In the genomic region with DNA sequence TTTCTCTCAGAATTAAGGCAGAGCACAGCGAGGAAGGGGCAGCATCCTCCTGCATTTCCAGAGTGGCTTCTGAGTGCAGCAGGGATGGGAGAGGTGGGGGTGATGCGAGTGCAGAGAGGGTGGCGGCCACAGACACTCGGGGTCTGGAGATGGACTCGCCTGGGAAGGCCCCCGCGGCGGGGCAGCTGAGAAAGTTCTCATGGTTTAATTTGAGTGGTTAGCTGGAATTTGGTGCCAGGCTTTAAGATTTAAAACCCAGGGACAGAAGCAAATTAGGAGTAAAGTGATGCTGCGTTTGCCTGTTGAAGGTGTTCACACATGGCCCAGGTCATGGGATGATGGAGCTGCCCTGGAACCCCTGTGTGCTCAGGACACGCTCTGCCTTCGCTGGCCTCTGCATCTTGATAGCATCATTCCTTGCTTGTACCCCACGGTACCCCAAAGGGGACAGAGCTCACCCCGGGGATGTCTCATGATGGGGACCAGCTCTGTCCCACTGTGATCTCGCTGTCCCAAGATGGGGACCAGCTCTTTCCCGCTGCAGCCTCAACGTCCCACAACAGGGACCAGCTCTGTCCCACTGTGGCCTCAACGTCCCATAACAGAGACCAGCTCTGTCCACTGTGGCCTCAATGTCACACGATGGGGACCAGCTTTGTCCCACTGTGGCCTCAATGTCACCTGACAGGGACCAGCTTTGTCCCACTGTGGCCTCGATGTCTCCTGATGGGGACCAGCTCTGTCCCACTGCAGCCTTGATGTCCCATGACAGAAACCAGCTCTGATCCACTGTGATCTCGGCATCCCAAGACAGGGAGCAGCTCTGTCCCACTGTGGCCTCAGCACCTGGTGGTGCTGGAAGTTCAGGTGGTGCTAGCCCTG, we compare ENCODE assay signal across 12 cellular contexts.
"Had no signal": no experiment of that assay in that cellular context is flagged by ENCODE, and none has a peak within 500 bp of the region (broad histone marks: within the 10 kb centered on the region; RNA-seq: fewer than 3 reads in every experiment).

No MANE protein-coding gene starts in this region.

- H3K4me1 ChIP-seq: colonic mucosa, tibial nerve had no signal

- H3K4me3 ChIP-seq: colonic mucosa, tibial nerve had no signal

- H3K4me3 Mint-ChIP-seq: activated naive CD4-positive, alpha-beta T cell treated with anti-CD3 and anti-CD28 coated beads, Interleukin-2, amount 10 ng/mL, durations not matched to agents 7 days and 5 days; activated T-cell treated with anti-CD3 and anti-CD28 coated beads, Interleukin-2, amount 50 U/mL, for 4 hours; natural killer cell had no signal

- H3K27ac ChIP-seq: colonic mucosa, RWPE1, tibial nerve, VCaP had no signal

- H3K9me3 ChIP-seq: colonic mucosa, tibial nerve had no signal

- H3K27me3 ChIP-seq: colonic mucosa had no signal

- H3K36me3 Mint-ChIP-seq: activated naive CD4-positive, alpha-beta T cell treated with anti-CD3 and anti-CD28 coated beads, Interleukin-2, amount 10 ng/mL, durations not matched to agents 7 days and 5 days; natural killer cell had no signal

- DNase-seq: activated CD4-positive, alpha-beta T cell treated with anti-CD3 and anti-CD28 coated beads for 4 hours; activated naive CD4-positive, alpha-beta T cell treated with anti-CD3 and anti-CD28 coated beads, Interleukin-2, amount 10 ng/mL, durations not matched to agents 7 days and 5 days; activated T-cell treated with anti-CD3 and anti-CD28 coated beads, Interleukin-2, amount 50 U/mL, for 4 hours; colonic mucosa; effector CD8-positive, alpha-beta T cell; natural killer cell; stimulated activated CD4-positive, alpha-beta T cell treated with anti-CD3 and anti-CD28 coated beads, Interleukin-15, amount 100 ng/mL, for 24 hours; stimulated activated CD4-positive, alpha-beta T cell treated with anti-CD3 and anti-CD28 coated beads, Interleukin-4, amount 100 ng/mL, for 24 hours; T1000 had no signal

- H3K9me3 Mint-ChIP-seq: activated naive CD4-positive, alpha-beta T cell treated with anti-CD3 and anti-CD28 coated beads, Interleukin-2, amount 10 ng/mL, durations not matched to agents 7 days and 5 days; activated T-cell treated with anti-CD3 and anti-CD28 coated beads, Interleukin-2, amount 50 U/mL, for 4 hours; natural killer cell had no signal

- ATAC-seq: activated T-cell treated with anti-CD3 and anti-CD28 coated beads, Interleukin-2, amount 50 U/mL, for 4 hours; natural killer cell had no signal

- H3K27ac Mint-ChIP-seq: activated naive CD4-positive, alpha-beta T cell treated with anti-CD3 and anti-CD28 coated beads, Interleukin-2, amount 10 ng/mL, durations not matched to agents 7 days and 5 days; natural killer cell had no signal

- H3K36me3 ChIP-seq: colonic mucosa, tibial nerve had no signal
